ENCODE assay signal across 16 cellular contexts in genomic region chr1:170306948-170307347, GRCh38.
DNase-seq lines count a peak whose midpoint lies in the region; ATAC-seq and TF ChIP-seq lines count a peak whose summit lies in the region.
"Had no signal": no experiment of that assay in that cellular context is flagged by ENCODE, and none has a peak within 500 bp of the region (broad histone marks: within the 10 kb centered on the region; RNA-seq: fewer than 3 reads in every experiment).

No MANE protein-coding gene starts in this region.

- ATAC-seq in left ventricle myocardium superior (peak; percentile 52), sciatic nerve (peak; percentile 20), omental fat pad (ENCODE audit: low FRiP score) (no peak)

- H3K4me3 ChIP-seq in adipocyte (ENCODE audit: low read length) = no peak overlapping the region
- H3K4me3 ChIP-seq: HAP-1 had no signal

- peak overlapping the region; percentile 67 for H3K9ac ChIP-seq in adipocyte (ENCODE audit: low read length)

- H3K36me3 ChIP-seq in adipocyte (ENCODE audit: control insufficient read depth, insufficient read depth, low read length, severe bottlenecking) = no peaks in the 10 kb centered on the region
- H3K36me3 ChIP-seq: HAP-1 had no signal

- DNase-seq in D341Med (ENCODE audit: low spot score) (peak; percentile 67), adipocyte (ENCODE audit: low read depth) (no peak), left ventricle myocardium superior (no peak), sciatic nerve (ENCODE audit: low spot score) (no peak), midbrain (lab: John Stamatoyannopoulos, UW) (no peak), RPMI8226 (no peak), middle frontal gyrus (ENCODE audit: extremely low spot score, low spot score) (no peak), omental fat pad (ENCODE audit: low spot score) (no peak)
- DNase-seq: AML-193, Caco-2, DMS53, NCI-H1436, NCI-H2029 treated with DMSO at 0.1 percent for 48 hours, NCI-H2227 treated with DMSO at 0.1 percent for 48 hours, NCI-H526 had no signal

- intact Hi-C loops in left ventricle myocardium superior (cut with micrococcal nuclease) = no loop called here
- intact Hi-C loops in sciatic nerve (cut with DNase I) = no loop called here

- TF ChIP-seq CTCF in omental fat pad (IDR thresholded peaks at IDR 0.05) = no peak

- no peaks in the 10 kb centered on the region for H3K9me3 ChIP-seq in adipocyte (ENCODE audit: control insufficient read depth, low read length)
- H3K9me3 ChIP-seq: Caco-2 had no signal

- H3K4me1 ChIP-seq in adipocyte (ENCODE audit: control insufficient read depth, insufficient read depth, low read length) = peaks cover 78% of the 10 kb centered on the region
- H3K4me1 ChIP-seq: Caco-2, HAP-1 had no signal

- no peaks in the 10 kb centered on the region for H3K27me3 ChIP-seq in adipocyte (replicated peaks; ENCODE audit: control insufficient read depth, insufficient read depth, low read length)
